Comparison of ENCODE assay signal across 17 cellular contexts in genomic region chr17:17851101-17851500, GRCh38. TPM values are rescaled to one million over a fixed set of nuclear protein-coding genes. Genes with fewer than 3 reads are reported as not detected.
A peak's percentile ranks its signal among the peaks of the same experiment; 100 is the strongest.
DNase-seq lines count a peak whose midpoint lies in the region; ATAC-seq, FAIRE-seq and TF ChIP-seq lines count a peak whose summit lies in the region.
"Had no signal": no experiment of that assay in that cellular context is flagged by ENCODE, and none has a peak within 500 bp of the region (broad histone marks: within the 10 kb centered on the region; RNA-seq: fewer than 3 reads in every experiment).

No MANE protein-coding gene starts in this region.

- H2AFZ ChIP-seq in HCT116 (ENCODE audit: low read depth, low read length, poor library complexity, severe bottlenecking): no peak overlapping the region

- peaks cover 0 to 7% (median 0%) of the 10 kb centered on the region in 11 experiments; a peak in 1 of 22 replicates for H3K36me3 ChIP-seq in BLaER1 treated with 17β-estradiol and CSF1 and Interleukin-3, amounts not matched to agents 10 nM and 100 nM
- H3K36me3 ChIP-seq in HCT116 (ENCODE audit: control insufficient read depth in 1 of 2, insufficient read depth in 2 of 2, low read length in 2 of 2): no peaks in the 10 kb centered on the region
- H3K36me3 ChIP-seq in kidney (ENCODE audit: control insufficient read depth in 1 of 2, insufficient read depth in 2 of 2, low read length in 2 of 2): peaks cover 0 to 2% of the 10 kb centered on the region in 2 donors
- H3K36me3 ChIP-seq: WERI-Rb-1 had no signal

- peak overlapping the region; percentile 76 to 95 (median 90) for H3K4me2 ChIP-seq in BLaER1 treated with 17β-estradiol and CSF1 and Interleukin-3, amounts not matched to agents 10 nM and 100 nM
- H3K4me2 ChIP-seq in HCT116 (ENCODE audit: low read length): no peak overlapping the region

- no peak overlapping the region for H3K4me3 ChIP-seq in BLaER1 treated with 17β-estradiol and CSF1 and Interleukin-3, amounts not matched to agents 10 nM and 100 nM
- H3K4me3 ChIP-seq in HCT116 (replicated peaks in 1 of 2; ENCODE audit: low read depth in 1 of 2, low read length in 2 of 2) (no peak overlapping the region), kidney (ENCODE audit: low read length in 2 of 2) (no peak overlapping the region)
- H3K4me3 ChIP-seq: SJSA1 had no signal

- CTCF ChIA-PET in HCT116 (lab: Charles Lee): interaction anchor here (0.8 kb wide), 1 partner anchor 11 kb away, joined by 3 read pairs; no protein-coding TSS in a partner anchor

- H3K4me1 ChIP-seq in BLaER1 treated with 17β-estradiol and CSF1 and Interleukin-3, amounts not matched to agents 10 nM and 100 nM: peaks cover 77 to 90% (median 82%) of the 10 kb centered on the region in 10 experiments
- H3K4me1 ChIP-seq in HCT116 (ENCODE audit: control insufficient read depth in 1 of 2, insufficient read depth in 2 of 2, low read length in 2 of 2): peaks cover 47 to 60% of the 10 kb centered on the region in 2 experiments
- H3K4me1 ChIP-seq in kidney (ENCODE audit: control insufficient read depth in 1 of 2, insufficient read depth in 1 of 2, low read depth in 1 of 2, low read length in 2 of 2): peaks cover 15 to 23% of the 10 kb centered on the region in 2 donors

- no peak for TF ChIP-seq POLR2A in HCT116 (IDR thresholded peaks at IDR 0.05; ENCODE audit: borderline replicate concordance, extremely low read depth, insufficient read depth, insufficient read length)

- H3K27ac Mint-ChIP-seq in brain: peak overlapping the region; percentile 55 to 90 (median 75)
- H3K27ac Mint-ChIP-seq in naive thymus-derived CD8-positive, alpha-beta T cell: peak overlapping the region; percentile 91 to 99 (median 96)

- no peaks in the 10 kb centered on the region for H3K79me2 ChIP-seq in HCT116 (ENCODE audit: insufficient read depth, low read length)

- intact Hi-C loops in HCT116 (cut with micrococcal nuclease) (no loop called here), kidney (cut with DNase I) (no loop called here)

- peaks cover 68% of the 10 kb centered on the region for H3K4me1 Mint-ChIP-seq in brain
- H3K4me1 Mint-ChIP-seq in naive thymus-derived CD8-positive, alpha-beta T cell: peaks cover 55 to 93% (median 81%) of the 10 kb centered on the region in 4 donors

- H4K20me1 ChIP-seq in BLaER1 treated with 17β-estradiol and CSF1 and Interleukin-3, amounts not matched to agents 10 nM and 100 nM: no peaks in the 10 kb centered on the region; a peak in 1 of 22 replicates
- H4K20me1 ChIP-seq in HCT116 (ENCODE audit: insufficient read depth): no peaks in the 10 kb centered on the region

- no peaks in the 10 kb centered on the region for H3K27me3 Mint-ChIP-seq in brain
- H3K27me3 Mint-ChIP-seq in naive thymus-derived CD8-positive, alpha-beta T cell: no peaks in the 10 kb centered on the region

- H3K9me3 Mint-ChIP-seq in brain: no peaks in the 10 kb centered on the region
- no peaks in the 10 kb centered on the region for H3K9me3 Mint-ChIP-seq in naive thymus-derived CD8-positive, alpha-beta T cell

- H3K36me3 Mint-ChIP-seq in brain: no peaks in the 10 kb centered on the region
- H3K36me3 Mint-ChIP-seq in naive thymus-derived CD8-positive, alpha-beta T cell: no peaks in the 10 kb centered on the region

- no TSS peak for BruUV-seq in HCT116 (replicated peaks; lab: Mats Ljungman, UMichigan)

- no peaks in the 10 kb centered on the region for H3K9me3 ChIP-seq in BLaER1 treated with 17β-estradiol and CSF1 and Interleukin-3, amounts not matched to agents 10 nM and 100 nM (replicated peaks in 1 of 11)
- H3K9me3 ChIP-seq in HCT116 (ENCODE audit: control insufficient read depth in 1 of 2, insufficient read depth in 1 of 2, low read depth in 1 of 2, low read length in 2 of 2) (no peaks in the 10 kb centered on the region), kidney (ENCODE audit: control insufficient read depth in 1 of 2, low read length in 2 of 2) (no peaks in the 10 kb centered on the region)
- H3K9me3 ChIP-seq: SJSA1 had no signal

- TF ChIP-seq RAD21 in HCT116 (IDR thresholded peaks at IDR 0.05; ENCODE audit: low read depth): no peak

- H3K9ac ChIP-seq in BLaER1 treated with 17β-estradiol and CSF1 and Interleukin-3, amounts not matched to agents 10 nM and 100 nM: peak overlapping the region in 5 of 11 experiments; percentile 30 to 54 (median 34); a peak in 5 of 22 replicates
- H3K9ac ChIP-seq in HCT116 (ENCODE audit: low read length) (no peak overlapping the region), kidney (ENCODE audit: low read length in 2 of 2) (no peak overlapping the region)

- no peaks in the 10 kb centered on the region for H3K9me2 ChIP-seq in HCT116 (ENCODE audit: insufficient read depth)

- RAD21 ChIA-PET in HCT116 (lab: Charles Lee; ENCODE audit: low non-redundant PET in 1 of 2, low total read pairs in 2 of 2, uncharacterized antibody in 2 of 2, unreplicated experiment in 2 of 2): no interaction called here

- H3K27me3 ChIP-seq in BLaER1 treated with 17β-estradiol and CSF1 and Interleukin-3, amounts not matched to agents 10 nM and 100 nM: no peaks in the 10 kb centered on the region
- no peaks in the 10 kb centered on the region for H3K27me3 ChIP-seq in HCT116 (ENCODE audit: insufficient read depth, low read length)
- H3K27me3 ChIP-seq: SJSA1 had no signal

- TF ChIP-seq CTCF in HCT116 (IDR thresholded peaks at IDR 0.05 in 2 of 3, conservative IDR thresholded peaks at IDR 0.05 in 1 of 3; ENCODE audit: borderline replicate concordance in 1 of 3, insufficient read depth in 1 of 3, low read depth in 2 of 3, low read length in 2 of 3): no peak
- TF ChIP-seq CTCF in brain (conservative IDR thresholded peaks at IDR 0.05): no peak
- TF ChIP-seq CTCF in kidney (IDR thresholded peaks at IDR 0.05; ENCODE audit: borderline replicate concordance, extremely low read depth, insufficient read depth): no peak

- in situ Hi-C loops in ACHN (cut with HindIII; ENCODE audit: low pct_ligation_motif_present, low pct_unique_long_range_greater_than_20kb, low sequenced_read_pairs): no loop called here

- DNase-seq in HCT116 (ENCODE audit: low read depth, low spot score): no peak
- DNase-seq in naive thymus-derived CD8-positive, alpha-beta T cell: peak in 1 of 10 donors; percentile 47
- DNase-seq in kidney: no peak
- no peak for DNase-seq in ACHN
- no peak for DNase-seq in NCI-H1694 treated with DMSO at 0.1 percent for 48 hours (lab: John Stamatoyannopoulos, UW)
- DNase-seq: activated T-cell treated with anti-CD3 and anti-CD28 coated beads, Interleukin-2, amount 50 U/mL, for 48 hours; GOT3; head of caudate nucleus; MM.1S; NCI-H2107; WERI-Rb-1 had no signal

- POLR2A ChIA-PET in HCT116 (lab: Charles Lee): interaction anchor here (0.9 to 3.3 kb wide), 3 partner anchors 13 to 15 kb away, joined by 3 to 17 read pairs (median 4); partner anchors contain the start of gene SREBF1
- POLR2A ChIA-PET in naive thymus-derived CD8-positive, alpha-beta T cell (lab: Charles Lee): interaction anchor here (0.5 to 10.0 kb wide), 10 partner anchors 10 to 1434 kb away, joined by 3 to 152 read pairs (median 6); partner anchors contain the start of gene SREBF1

- ATAC-seq in HCT116 (no peak), HG03139 (IDR thresholded peaks at IDR 0.05; ENCODE audit: unreplicated experiment) (no peak)
- ATAC-seq in naive thymus-derived CD8-positive, alpha-beta T cell: peak; percentile 0 to 9

- no peak overlapping the region for H3K4me3 Mint-ChIP-seq in brain
- H3K4me3 Mint-ChIP-seq in naive thymus-derived CD8-positive, alpha-beta T cell: peak overlapping the region; percentile 62 to 86 (median 75)

- peak overlapping the region in 9 of 11 experiments; percentile 1 to 92 (median 83); a peak in 9 of 22 replicates for H3K27ac ChIP-seq in BLaER1 treated with 17β-estradiol and CSF1 and Interleukin-3, amounts not matched to agents 10 nM and 100 nM
- H3K27ac ChIP-seq in HCT116 (ENCODE audit: low read depth, low read length): peak overlapping the region; percentile 80; the same call in 1 of the 2 replicates
- H3K27ac ChIP-seq in kidney (ENCODE audit: low read depth in 2 of 2, low read length in 2 of 2): no peak overlapping the region
- H3K27ac ChIP-seq: HL-60, SJSA1, WERI-Rb-1 had no signal

- FAIRE-seq in kidney (lab: Jason Lieb, UNC): no peak
- FAIRE-seq: bronchial epithelial cell had no signal

TF ChIP-seq in HCT116, 20 proteins besides CTCF, POLR2A, EP300 and RAD21 (continues in another document):
- TF ChIP-seq ZBTB33 (IDR thresholded peaks at IDR 0.05; ENCODE audit: extremely low read depth, insufficient replicate concordance, low read length): no peak
- TF ChIP-seq JUND (IDR thresholded peaks at IDR 0.05): no peak
- no peak for TF ChIP-seq YY1 (IDR thresholded peaks at IDR 0.05; ENCODE audit: extremely low read depth, insufficient replicate concordance, low read depth, low read length)

RNA-seq across cellular contexts. Expression of gene SREBF1, which starts 14.3 kb away (rescaled TPM):
- total RNA-seq in HCT116 (2021; ENCODE audit: unreplicated experiment): 298 TPM
- 252 and 301 TPM in 2 replicates for polyA plus RNA-seq in HCT116 (2012)
- polyA plus RNA-seq in brain (ENCODE audit: insufficient read depth, low read depth, low replicate concordance): 39.4 TPM
- 10 to 100 TPM; 40.6 to 43.8 TPM for total RNA-seq in naive thymus-derived CD8-positive, alpha-beta T cell
- 10 to 100 TPM; 16.3 to 57.0 (median 44.8) TPM for polyA plus RNA-seq in naive thymus-derived CD8-positive, alpha-beta T cell
- total RNA-seq in kidney: 48.3 TPM
- 37.6 TPM for polyA plus RNA-seq in kidney (ENCODE audit: insufficient read depth, low read depth, low replicate concordance)

Comparison
In these comparisons a context has a peak if more than half of its experiments do, and no peak if none do; other contexts are left out.
1. H3K27ac ChIP-seq: peak in BLaER1 treated with 17β-estradiol and CSF1 and Interleukin-3, amounts not matched to agents 10 nM and 100 nM (9 of 11) and HCT116 (single experiment); none in kidney (0 of 2).
2. ATAC-seq: peak in naive thymus-derived CD8-positive, alpha-beta T cell (2 of 2); none in HCT116 (single experiment) and HG03139 (single experiment).
3. H3K4me3 Mint-ChIP-seq: peak in naive thymus-derived CD8-positive, alpha-beta T cell (10 of 10); none in brain (0 of 5).